14 cellular contexts compared by ENCODE assay signal in genomic region chr7:8178353-8178752, GRCh38.
DNase-seq lines count a peak whose midpoint lies in the region; ATAC-seq and TF ChIP-seq lines count a peak whose summit lies in the region.
"Had no signal": no experiment of that assay in that cellular context is flagged by ENCODE, and none has a peak within 500 bp of the region (broad histone marks: within the 10 kb centered on the region; RNA-seq: fewer than 3 reads in every experiment).

No MANE protein-coding gene starts in this region.

- H3K4me2 ChIP-seq in Loucy (ENCODE audit: low read depth, low read length, poor library complexity, severe bottlenecking) = peak overlapping the region; percentile 72
- H3K4me2 ChIP-seq: PC-9 had no signal

- H3K4me3 ChIP-seq in Loucy (ENCODE audit: low read length, poor library complexity, severe bottlenecking) (no peak overlapping the region), neutrophil (ENCODE audit: low read depth in 1 of 2, low read length in 1 of 2) (no peak overlapping the region)
- H3K4me3 ChIP-seq: PC-9, skin epidermis had no signal

- TF ChIP-seq CTCF in Loucy (conservative IDR thresholded peaks at IDR 0.05; ENCODE audit: low read length) (no peak), neutrophil (IDR thresholded peaks at IDR 0.05) (no peak)

- H3K79me2 ChIP-seq in Loucy (ENCODE audit: insufficient read depth, low read length) = no peaks in the 10 kb centered on the region

- H3K4me1 Mint-ChIP-seq in T-helper 1 cell treated with Interleukin-12 subunit alpha and Interleukin-12 subunit beta and Interleukin-4 antibody, amounts not matched to agents 30 μg/mL and 1 μg/mL, for 36 hours (ENCODE audit: low read depth) = peaks cover 47% of the 10 kb centered on the region
- peaks cover 57% of the 10 kb centered on the region for H3K4me1 Mint-ChIP-seq in activated naive CD8-positive, alpha-beta T cell (ENCODE audit: low read depth)

- H3K9me2 ChIP-seq in Loucy (replicated peaks; ENCODE audit: low read depth, low read length) = no peaks in the 10 kb centered on the region

- no peaks in the 10 kb centered on the region for H4K20me1 ChIP-seq in Loucy (ENCODE audit: insufficient read depth, low read length, poor library complexity, severe bottlenecking)

- peaks cover 6% of the 10 kb centered on the region for H3K36me3 Mint-ChIP-seq in T-helper 1 cell treated with Interleukin-12 subunit alpha and Interleukin-12 subunit beta and Interleukin-4 antibody, amounts not matched to agents 30 μg/mL and 1 μg/mL, for 36 hours (ENCODE audit: low read depth)
- H3K36me3 Mint-ChIP-seq in activated naive CD8-positive, alpha-beta T cell = no peaks in the 10 kb centered on the region
- H3K36me3 Mint-ChIP-seq: type B pancreatic cell had no signal

- H3K27me3 ChIP-seq in Loucy (ENCODE audit: insufficient read depth, low read length, poor library complexity, severe bottlenecking) = no peaks in the 10 kb centered on the region
- no peaks in the 10 kb centered on the region for H3K27me3 ChIP-seq in neutrophil

- H3K9me3 Mint-ChIP-seq in T-helper 1 cell treated with Interleukin-12 subunit alpha and Interleukin-12 subunit beta and Interleukin-4 antibody, amounts not matched to agents 30 μg/mL and 1 μg/mL, for 36 hours = peaks cover 7% of the 10 kb centered on the region
- H3K9me3 Mint-ChIP-seq in activated naive CD8-positive, alpha-beta T cell (ENCODE audit: low read depth) = no peaks in the 10 kb centered on the region
- H3K9me3 Mint-ChIP-seq: type B pancreatic cell had no signal

- H3F3A ChIP-seq in Loucy (ENCODE audit: low read depth) = peaks cover 19% of the 10 kb centered on the region

- H3K36me3 ChIP-seq in Loucy (ENCODE audit: insufficient read depth, low read length) = no peaks in the 10 kb centered on the region
- no peaks in the 10 kb centered on the region for H3K36me3 ChIP-seq in neutrophil

- H2AFZ ChIP-seq in Loucy (ENCODE audit: low read length) = peak overlapping the region; percentile 24; the same call in 1 of the 2 replicates
- H2AFZ ChIP-seq: PC-9 had no signal

- peak overlapping the region; percentile 82 for H3K27ac ChIP-seq in neutrophil
- H3K27ac ChIP-seq: PC-9 had no signal

- H3K4me1 ChIP-seq in Loucy (ENCODE audit: insufficient read depth, low read length, poor library complexity, severe bottlenecking) = peaks cover 55% of the 10 kb centered on the region
- H3K4me1 ChIP-seq in neutrophil (ENCODE audit: control insufficient read depth in 1 of 2, insufficient read depth in 1 of 2, low read depth in 1 of 2, low read length in 1 of 2) = peaks cover 43 to 62% of the 10 kb centered on the region in 2 experiments

- ATAC-seq in HG02759 (IDR thresholded peaks at IDR 0.05; ENCODE audit: unreplicated experiment) (no peak), GM18517 (IDR thresholded peaks at IDR 0.05; ENCODE audit: unreplicated experiment) (no peak)
- ATAC-seq: left cardiac atrium had no signal

- peak overlapping the region; percentile 53 for H3K4me3 Mint-ChIP-seq in T-helper 1 cell treated with Interleukin-12 subunit alpha and Interleukin-12 subunit beta and Interleukin-4 antibody, amounts not matched to agents 30 μg/mL and 1 μg/mL, for 36 hours
- H3K4me3 Mint-ChIP-seq in activated naive CD8-positive, alpha-beta T cell = peak overlapping the region; percentile 76
- H3K4me3 Mint-ChIP-seq: type B pancreatic cell had no signal

- no peak for DNase-seq in T-helper 1 cell
- no peak for DNase-seq in amniotic stem cell (lab: John Stamatoyannopoulos, UW)
- DNase-seq: DMS 273 treated with DMSO at 0.1 percent for 48 hours, left cardiac atrium, NCI-H2107, PC-9 had no signal

- peak overlapping the region; percentile 96 for H3K27ac Mint-ChIP-seq in T-helper 1 cell treated with Interleukin-12 subunit alpha and Interleukin-12 subunit beta and Interleukin-4 antibody, amounts not matched to agents 30 μg/mL and 1 μg/mL, for 36 hours
- H3K27ac Mint-ChIP-seq in activated naive CD8-positive, alpha-beta T cell = peak overlapping the region; percentile 93
- H3K27ac Mint-ChIP-seq: type B pancreatic cell had no signal

- peak overlapping the region; percentile 70 for H3K9ac ChIP-seq in Loucy (ENCODE audit: low read depth, low read length, poor library complexity, severe bottlenecking)

- H3K9me3 ChIP-seq in Loucy (ENCODE audit: insufficient read depth, low read depth, low read length) = no peaks in the 10 kb centered on the region
- no peaks in the 10 kb centered on the region for H3K9me3 ChIP-seq in neutrophil

- H3K27me3 Mint-ChIP-seq in T-helper 1 cell treated with Interleukin-12 subunit alpha and Interleukin-12 subunit beta and Interleukin-4 antibody, amounts not matched to agents 30 μg/mL and 1 μg/mL, for 36 hours (ENCODE audit: low read depth) = no peaks in the 10 kb centered on the region
- H3K27me3 Mint-ChIP-seq in activated naive CD8-positive, alpha-beta T cell = no peaks in the 10 kb centered on the region
- H3K27me3 Mint-ChIP-seq: type B pancreatic cell had no signal
